2 cellular contexts compared by ENCODE assay signal in genomic region chr7:76354981-76355730, GRCh38.
TF ChIP-seq lines count a peak whose summit lies in the region.

No MANE protein-coding gene starts in this region.

TF ChIP-seq in IMR-90, 13 proteins besides CTCF, POLR2A, EP300 and RAD21:
- TF ChIP-seq CEBPB (IDR thresholded peaks at IDR 0.05; ENCODE audit: low read depth, low read length) (peak; percentile 88), MAZ (IDR thresholded peaks at IDR 0.05; ENCODE audit: borderline replicate concordance, low read depth, low read length) (no peak)

TF ChIP-seq in neural cell, 6 proteins besides CTCF, POLR2A, EP300 and RAD21:
- no peak for TF ChIP-seq EZH2 (IDR thresholded peaks at IDR 0.05; ENCODE audit: borderline replicate concordance, insufficient read depth, low read length, poor library complexity, severe bottlenecking)
- TF ChIP-seq TAF1 (IDR thresholded peaks at IDR 0.05; ENCODE audit: low read depth) = no peak
- TF ChIP-seq SMC3 (conservative IDR thresholded peaks at IDR 0.05; ENCODE audit: poor library complexity) = no peak
- TF ChIP-seq POLR2AphosphoS5 (IDR thresholded peaks at IDR 0.05) = no peak
- TF ChIP-seq REST (IDR thresholded peaks at IDR 0.05; ENCODE audit: borderline replicate concordance) = no peak
TF ChIP-seq in neural cell: peak in this region for 0.
